10 cellular contexts compared by ENCODE assay signal in genomic region chr17:17567631-17568030, GRCh38. TPM values are rescaled to one million over a fixed set of nuclear protein-coding genes. Genes with fewer than 3 reads are reported as not detected.
DNase-seq lines count a peak whose midpoint lies in the region; ATAC-seq and TF ChIP-seq lines count a peak whose summit lies in the region.
"Had no signal": no experiment of that assay in that cellular context is flagged by ENCODE, and none has a peak within 500 bp of the region (broad histone marks: within the 10 kb centered on the region; RNA-seq: fewer than 3 reads in every experiment).

No MANE protein-coding gene starts in this region.

- no peaks in the 10 kb centered on the region for H3K27me3 ChIP-seq in BE2C
- H3K27me3 ChIP-seq in gastroesophageal sphincter, result no peaks in the 10 kb centered on the region
- no peaks in the 10 kb centered on the region for H3K27me3 ChIP-seq in PC-9 (ENCODE audit: insufficient read depth, low read depth)

- no peaks in the 10 kb centered on the region for H3F3A ChIP-seq in PC-9 (ENCODE audit: insufficient read depth, low read depth)

- DNase-seq in BE2C, result peak; percentile 24
- no peak for DNase-seq in PC-9
- no peak for DNase-seq in stimulated activated effector memory CD8-positive, alpha-beta T cell treated with anti-CD3 and anti-CD28 coated beads, Interleukin-12 subunit alpha, Interleukin-12 subunit beta, amount 100 ng/mL, for 72 hours (ENCODE audit: low spot score in 2 of 2)
- DNase-seq in dermis blood vessel endothelial cell, result no peak
- no peak for DNase-seq in activated CD4-positive, alpha-beta T cell treated with anti-CD3 and anti-CD28 coated beads, Interleukin-2, amount 50 U/mL, for 48 hours
- DNase-seq: NK-92 treated with Interleukin-12 subunit alpha and Interleukin-12 subunit beta, amount 100 ng/mL, for 24 hours; stimulated activated CD4-positive, alpha-beta T cell treated with anti-CD3 and anti-CD28 coated beads, Interleukin-4, amount 100 ng/mL, for 24 hours had no signal

- TF ChIP-seq EP300 in gastroesophageal sphincter (IDR thresholded peaks at IDR 0.05), result no peak

- H3K4me2 ChIP-seq in PC-9, result no peak overlapping the region

- CTCF ChIA-PET in PC-9 (lab: Charles Lee), result interaction anchor here (0.5 to 1.1 kb wide), 2 partner anchors 57 to 62 kb away, joined by 3 read pairs; no protein-coding TSS in a partner anchor

- 32% methylated on average over 2 of the region's 7 CpGs; no CpG with 5 or more reads in 1 of the 2 donors for WGBS in gastroesophageal sphincter (ENCODE audit: low coverage in 1 of 2), 2 donors

- H3K9me3 ChIP-seq in BE2C (no peaks in the 10 kb centered on the region), gastroesophageal sphincter (no peaks in the 10 kb centered on the region), PC-9 (ENCODE audit: insufficient read depth, low read depth) (no peaks in the 10 kb centered on the region)

- ATAC-seq in gastroesophageal sphincter, result peak; percentile 57
- no peak for ATAC-seq in stimulated activated effector memory CD8-positive, alpha-beta T cell treated with anti-CD3 and anti-CD28 coated beads, Interleukin-12 subunit alpha, Interleukin-12 subunit beta, amount 100 ng/mL, for 72 hours

- TF ChIP-seq POLR2A in gastroesophageal sphincter (IDR thresholded peaks at IDR 0.05), result no peak

- POLR2A ChIA-PET in PC-9 (lab: Charles Lee; ENCODE audit: unreplicated experiment), result no interaction called here

- H3K27ac ChIP-seq in VCaP, result peak overlapping the region; percentile 80
- H3K27ac ChIP-seq in gastroesophageal sphincter, result peak overlapping the region in 1 of 4 donors; percentile 38
- H3K27ac ChIP-seq in PC-9, result no peak overlapping the region

- H3K4me1 Mint-ChIP-seq in nephron, result peaks cover 75% of the 10 kb centered on the region
- peaks cover 35% of the 10 kb centered on the region for H3K4me1 Mint-ChIP-seq in stimulated activated effector memory CD8-positive, alpha-beta T cell treated with anti-CD3 and anti-CD28 coated beads, Interleukin-12 subunit alpha, Interleukin-12 subunit beta, amount 100 ng/mL, for 72 hours

- no peaks in the 10 kb centered on the region for H3K9me2 ChIP-seq in PC-9 (ENCODE audit: insufficient read depth)

- no peak overlapping the region for H2AFZ ChIP-seq in PC-9

- no peaks in the 10 kb centered on the region for H3K27me3 Mint-ChIP-seq in nephron (ENCODE audit: low read depth)

- H3K4me3 ChIP-seq in BE2C (ENCODE audit: low read depth, low read length) (no peak overlapping the region), gastroesophageal sphincter (no peak overlapping the region), PC-9 (no peak overlapping the region)

- no peaks in the 10 kb centered on the region for H3K9me3 Mint-ChIP-seq in nephron
- no peaks in the 10 kb centered on the region for H3K9me3 Mint-ChIP-seq in stimulated activated effector memory CD8-positive, alpha-beta T cell treated with anti-CD3 and anti-CD28 coated beads, Interleukin-12 subunit alpha, Interleukin-12 subunit beta, amount 100 ng/mL, for 72 hours

- TF ChIP-seq CTCF in BE2C (IDR thresholded peaks at IDR 0.05; ENCODE audit: low read depth, low read length) (no peak), VCaP (conservative IDR thresholded peaks at IDR 0.05) (no peak), gastroesophageal sphincter (IDR thresholded peaks at IDR 0.05) (no peak), nephron (IDR thresholded peaks at IDR 0.05; ENCODE audit: unreplicated experiment in 3 of 3) (no peak), PC-9 (conservative IDR thresholded peaks at IDR 0.05) (no peak)

- H3K27ac Mint-ChIP-seq in nephron, result peak overlapping the region; percentile 21 to 88 (median 69)
- H3K27ac Mint-ChIP-seq in stimulated activated effector memory CD8-positive, alpha-beta T cell treated with anti-CD3 and anti-CD28 coated beads, Interleukin-12 subunit alpha, Interleukin-12 subunit beta, amount 100 ng/mL, for 72 hours, result no peak overlapping the region

- intact Hi-C loops in PC-9 (cut with micrococcal nuclease; ENCODE audit: unreplicated experiment), result loop anchor here (1.0 kb wide), 2 partner anchors 71 to 74 kb away; partner anchors contain the start of gene RASD1

- H3K79me2 ChIP-seq in PC-9 (ENCODE audit: low read depth), result no peaks in the 10 kb centered on the region

- H3K4me1 ChIP-seq in BE2C, result 0 out of 2 replicates have a peak, but pooled peaks cover 2% of the 10 kb centered on the region
- peaks cover 0 to 43% (median 22%) of the 10 kb centered on the region in 3 donors for H3K4me1 ChIP-seq in gastroesophageal sphincter
- no peaks in the 10 kb centered on the region for H3K4me1 ChIP-seq in PC-9 (replicated peaks; ENCODE audit: insufficient read depth)

- H3K4me3 Mint-ChIP-seq in nephron, result peak overlapping the region in 2 of 3 experiments; percentile 23 to 29
- H3K4me3 Mint-ChIP-seq in stimulated activated effector memory CD8-positive, alpha-beta T cell treated with anti-CD3 and anti-CD28 coated beads, Interleukin-12 subunit alpha, Interleukin-12 subunit beta, amount 100 ng/mL, for 72 hours, result no peak overlapping the region

- no peaks in the 10 kb centered on the region for H3K36me3 ChIP-seq in BE2C
- peaks cover 0 to 6% of the 10 kb centered on the region in 2 donors for H3K36me3 ChIP-seq in gastroesophageal sphincter
- no peaks in the 10 kb centered on the region for H3K36me3 ChIP-seq in PC-9 (ENCODE audit: low read depth)

- peaks cover 48% of the 10 kb centered on the region for H4K20me1 ChIP-seq in PC-9 (ENCODE audit: insufficient read depth)

- BruUV-seq in PC-9 (replicated peaks; lab: Mats Ljungman, UMichigan), result no TSS peak

- H3K36me3 Mint-ChIP-seq in nephron (ENCODE audit: low read depth), result no peaks in the 10 kb centered on the region
- no peaks in the 10 kb centered on the region for H3K36me3 Mint-ChIP-seq in stimulated activated effector memory CD8-positive, alpha-beta T cell treated with anti-CD3 and anti-CD28 coated beads, Interleukin-12 subunit alpha, Interleukin-12 subunit beta, amount 100 ng/mL, for 72 hours

RNA-seq across cellular contexts. Expression of gene PEMT, which starts 23.9 kb away (rescaled TPM):
- polyA plus RNA-seq in BE2C (2012; ENCODE audit: insufficient read depth, insufficient read length, low read depth), result 14.5 TPM
- total RNA-seq in gastroesophageal sphincter (10 to 100 TPM in 3 of 4 donors, 1 to 10 TPM in 1; 8.6 to 20.7 (median 17.5) TPM), PC-9 (2021) (61.2 and 107 TPM in 2 replicates), dermis blood vessel endothelial cell (24.7 and 41.5 TPM in 2 replicates)
